Comparison of ENCODE assay signal across 9 cellular contexts in the genomic region with DNA sequence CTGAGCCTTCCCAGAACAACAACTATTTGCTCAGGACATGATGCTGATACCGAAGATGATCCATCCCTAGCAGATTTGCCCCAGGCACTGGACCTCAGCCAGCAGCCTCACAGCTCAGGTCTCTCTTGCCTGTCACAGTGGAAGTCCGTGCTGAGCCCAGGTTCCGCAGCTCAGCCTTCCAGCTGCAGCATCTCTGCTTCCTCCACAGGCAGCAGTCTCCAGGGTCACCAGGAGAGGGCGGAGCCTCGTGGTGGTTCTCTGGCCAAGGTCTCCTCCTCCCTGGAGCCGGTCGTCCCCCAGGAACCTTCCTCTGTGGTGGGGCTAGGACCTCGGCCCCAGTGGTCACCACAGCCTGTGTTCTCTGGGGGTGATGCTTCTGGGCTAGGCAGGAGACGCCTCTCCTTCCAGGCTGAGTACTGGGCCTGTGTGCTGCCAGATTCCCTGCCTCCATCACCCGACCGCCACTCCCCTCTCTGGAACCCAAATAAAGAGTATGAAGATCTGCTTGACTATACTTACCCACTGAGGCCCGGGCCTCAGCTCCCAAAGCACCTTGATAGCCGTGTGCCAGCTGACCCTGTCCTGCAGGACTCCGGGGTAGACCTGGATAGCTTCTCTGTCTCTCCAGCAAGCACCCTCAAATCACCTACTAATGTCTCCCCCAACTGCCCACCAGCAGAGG. TPM values are rescaled to one million over a fixed set of nuclear protein-coding genes. Genes with fewer than 3 reads are reported as not detected.
DNase-seq lines count a peak whose midpoint lies in the region; ATAC-seq and TF ChIP-seq lines count a peak whose summit lies in the region.
"Had no signal": no experiment of that assay in that cellular context is flagged by ENCODE, and none has a peak within 500 bp of the region (broad histone marks: within the 10 kb centered on the region; RNA-seq: fewer than 3 reads in every experiment).

No MANE protein-coding gene starts in this region.

- WGBS in IMR-90 (ENCODE audit: extremely low coverage in 2 of 2, insufficient read length in 1 of 2), 2 experiments: 81% methylated on average over 4 of the region's 14 CpGs; no CpG with 5 or more reads in 1 of the 2 experiments

- no peak overlapping the region for H2BK15ac ChIP-seq in IMR-90 (ENCODE audit: low read depth, low read length)

- H4K91ac ChIP-seq in IMR-90 (ENCODE audit: insufficient read depth, low read depth, low read length): no peak overlapping the region

- no peak overlapping the region for H4K8ac ChIP-seq in IMR-90 (ENCODE audit: low read depth in 2 of 2, low read length in 2 of 2)

- H3K23ac ChIP-seq in IMR-90 (ENCODE audit: low read depth, low read length): no peak overlapping the region

- peaks cover 63% of the 10 kb centered on the region for H3K36me3 Mint-ChIP-seq in CD8-positive, alpha-beta T cell
- H3K36me3 Mint-ChIP-seq in naive thymus-derived CD8-positive, alpha-beta T cell: peaks cover 0 to 63% (median 0%) of the 10 kb centered on the region in 3 donors

- no peak overlapping the region for H3K4me3 Mint-ChIP-seq in CD8-positive, alpha-beta T cell
- no peak overlapping the region for H3K4me3 Mint-ChIP-seq in naive thymus-derived CD8-positive, alpha-beta T cell

- H3K9me3 Mint-ChIP-seq in CD8-positive, alpha-beta T cell: no peaks in the 10 kb centered on the region
- no peaks in the 10 kb centered on the region for H3K9me3 Mint-ChIP-seq in naive thymus-derived CD8-positive, alpha-beta T cell

- no peaks in the 10 kb centered on the region for H3K9me3 ChIP-seq in CD8-positive, alpha-beta T cell (ENCODE audit: low read length)
- H3K9me3 ChIP-seq in IMR-90 (ENCODE audit: control insufficient read depth, insufficient read depth, low read length): no peaks in the 10 kb centered on the region
- no peaks in the 10 kb centered on the region for H3K9me3 ChIP-seq in muscle layer of duodenum (ENCODE audit: control insufficient read depth in 1 of 2, low read length in 2 of 2)

- H3K27me3 ChIP-seq in CD8-positive, alpha-beta T cell (ENCODE audit: insufficient read depth, low read length): no peaks in the 10 kb centered on the region
- H3K27me3 ChIP-seq in IMR-90 (ENCODE audit: control insufficient read depth, insufficient read depth, low read length) (no peaks in the 10 kb centered on the region), brain microvascular endothelial cell (replicated peaks) (no peaks in the 10 kb centered on the region), muscle layer of duodenum (ENCODE audit: low read depth, low read length) (no peaks in the 10 kb centered on the region)

- H2BK20ac ChIP-seq in IMR-90 (ENCODE audit: low read depth, low read length): no peak overlapping the region

- dilution Hi-C loops in IMR-90 (cut with HindIII; ENCODE audit: low sequenced_read_pairs, unreplicated experiment): no loop called here

- in situ Hi-C loops in IMR-90 (cut with MboI; ENCODE audit: low sequenced_read_pairs) (loop anchor here (25.0 kb wide), 1 partner anchor 491 kb away; no protein-coding TSS in a partner anchor), brain microvascular endothelial cell (cut with HindIII; ENCODE audit: low pct_ligation_motif_present, low sequenced_read_pairs) (no loop called here)

- TF ChIP-seq RAD21 in IMR-90 (IDR thresholded peaks at IDR 0.05; ENCODE audit: low read length): peak; percentile 14; the same call in 1 of the 2 replicates

- no peak overlapping the region for H3K14ac ChIP-seq in IMR-90 (replicated peaks; ENCODE audit: low read depth, low read length)

- TF ChIP-seq POLR2A in IMR-90 (IDR thresholded peaks at IDR 0.05; ENCODE audit: low read depth, low read length): no peak

- no peak overlapping the region for H3K4ac ChIP-seq in IMR-90 (ENCODE audit: low read depth, low read length)

- H3K27me3 Mint-ChIP-seq in CD8-positive, alpha-beta T cell (ENCODE audit: low read depth): no peaks in the 10 kb centered on the region
- no peaks in the 10 kb centered on the region for H3K27me3 Mint-ChIP-seq in naive thymus-derived CD8-positive, alpha-beta T cell

- CTCF ChIA-PET in CD8-positive, alpha-beta T cell (lab: Charles Lee): interaction anchor here (1.1 kb wide), 1 partner anchor 8 kb away, joined by 3 read pairs; no protein-coding TSS in a partner anchor
- CTCF ChIA-PET in IMR-90 (lab: Yijun Ruan, JAX): interaction anchor here (1.8 kb wide), 1 partner anchor 115 kb away, joined by 6 read pairs; no protein-coding TSS in a partner anchor

- H4K20me1 ChIP-seq in IMR-90 (ENCODE audit: insufficient read depth, low read length): peaks cover 36% of the 10 kb centered on the region

- H2AK5ac ChIP-seq in IMR-90 (ENCODE audit: low read depth, low read length): 0 out of 2 replicates have a peak overlapping the region, but pooled peaks have one; percentile 27

- H3K27ac ChIP-seq in CD8-positive, alpha-beta T cell (ENCODE audit: low read depth, low read length): no peak overlapping the region
- no peak overlapping the region; the same call in 1 of the 2 replicates for H3K27ac ChIP-seq in IMR-90 (ENCODE audit: insufficient read depth, low read length)
- no peak overlapping the region for H3K27ac ChIP-seq in brain microvascular endothelial cell
- H3K27ac ChIP-seq in muscle layer of duodenum (ENCODE audit: low read length): peak overlapping the region; percentile 85

- ATAC-seq in CD8-positive, alpha-beta T cell: no peak
- ATAC-seq in IMR-90 (ENCODE audit: low read depth) (no peak), GM19035 (IDR thresholded peaks at IDR 0.05; ENCODE audit: unreplicated experiment) (no peak), GM21619 (IDR thresholded peaks at IDR 0.05; ENCODE audit: unreplicated experiment) (no peak)
- ATAC-seq in naive thymus-derived CD8-positive, alpha-beta T cell: no peak

- H3K4me2 ChIP-seq in IMR-90 (ENCODE audit: low read depth, low read length): no peak overlapping the region

- H3K4me1 ChIP-seq in CD8-positive, alpha-beta T cell (ENCODE audit: insufficient read depth, low read length): peaks cover 16% of the 10 kb centered on the region
- peaks cover 32% of the 10 kb centered on the region for H3K4me1 ChIP-seq in IMR-90 (ENCODE audit: control insufficient read depth, insufficient read depth, low read length)
- peaks cover 24 to 47% of the 10 kb centered on the region in 2 donors for H3K4me1 ChIP-seq in muscle layer of duodenum (ENCODE audit: control insufficient read depth in 1 of 2, insufficient read depth in 2 of 2, low read length in 2 of 2)

- no peak overlapping the region for H2AFZ ChIP-seq in IMR-90 (replicated peaks; ENCODE audit: low read length, poor library complexity)

- no peak overlapping the region for H3K18ac ChIP-seq in IMR-90 (ENCODE audit: low read depth, low read length)

- no peak for TF ChIP-seq CTCF in CD8-positive, alpha-beta T cell (IDR thresholded peaks at IDR 0.05)
- TF ChIP-seq CTCF in IMR-90 (conservative IDR thresholded peaks at IDR 0.05; ENCODE audit: low read depth, low read length) (peak; percentile 19; the same call in 1 of the 2 replicates), brain microvascular endothelial cell (IDR thresholded peaks at IDR 0.05; ENCODE audit: low read depth, low read length, missing control alignments) (peak; percentile 60)

- no peak overlapping the region for H2BK120ac ChIP-seq in IMR-90 (ENCODE audit: low read depth, low read length)

- no TSS peak for BruUV-seq in IMR-90 (replicated peaks; lab: Mats Ljungman, UMichigan)

- H3K36me3 ChIP-seq in CD8-positive, alpha-beta T cell (ENCODE audit: insufficient read depth, low read length): peaks cover 30% of the 10 kb centered on the region
- H3K36me3 ChIP-seq in IMR-90 (ENCODE audit: control insufficient read depth, insufficient read depth, low read length) (peaks cover 42% of the 10 kb centered on the region), brain microvascular endothelial cell (replicated peaks) (peaks cover 34% of the 10 kb centered on the region), muscle layer of duodenum (ENCODE audit: control insufficient read depth in 1 of 2, insufficient read depth in 2 of 2, low read length in 2 of 2) (peaks cover 34 to 40% of the 10 kb centered on the region in 2 donors)

- H3K4me1 Mint-ChIP-seq in CD8-positive, alpha-beta T cell (ENCODE audit: low read depth): peaks cover 20% of the 10 kb centered on the region
- peaks cover 21 to 30% (median 24%) of the 10 kb centered on the region in 4 donors for H3K4me1 Mint-ChIP-seq in naive thymus-derived CD8-positive, alpha-beta T cell

- H3K9me1 ChIP-seq in IMR-90 (ENCODE audit: insufficient read depth, low read length): peaks cover 38% of the 10 kb centered on the region

- peaks cover 26 to 84% of the 10 kb centered on the region in 2 experiments for H3K79me1 ChIP-seq in IMR-90 (ENCODE audit: low read depth in 1 of 2, low read length in 2 of 2)

- H3K9ac ChIP-seq in IMR-90 (ENCODE audit: low read depth, low read length): no peak overlapping the region; the same call in 1 of the 2 replicates

- H2BK5ac ChIP-seq in IMR-90 (ENCODE audit: low read depth, low read length, poor library complexity, severe bottlenecking): no peak overlapping the region

- peak overlapping the region; percentile 45 for H3K27ac Mint-ChIP-seq in CD8-positive, alpha-beta T cell
- H3K27ac Mint-ChIP-seq in naive thymus-derived CD8-positive, alpha-beta T cell: peak overlapping the region in 4 of 10 donors; percentile 35 to 72 (median 50)

- no peak overlapping the region for H3K4me3 ChIP-seq in CD8-positive, alpha-beta T cell (ENCODE audit: low read depth, low read length)
- H3K4me3 ChIP-seq in IMR-90 (ENCODE audit: insufficient read depth, low read depth, low read length) (no peak overlapping the region), brain microvascular endothelial cell (ENCODE audit: low read depth, low read length) (no peak overlapping the region), muscle layer of duodenum (ENCODE audit: low read depth in 1 of 2, low read length in 2 of 2) (no peak overlapping the region)

- no peak overlapping the region for H2AK9ac ChIP-seq in IMR-90 (replicated peaks; ENCODE audit: low read depth, low read length, poor library complexity)

- DNase-seq in CD8-positive, alpha-beta T cell: no peak
- DNase-seq in IMR-90 (no peak), brain microvascular endothelial cell (peak; percentile 16), middle frontal gyrus (ENCODE audit: extremely low spot score, low spot score) (no peak)
- no peak for DNase-seq in naive thymus-derived CD8-positive, alpha-beta T cell
- DNase-seq: small intestine had no signal

- no peak overlapping the region for H4K5ac ChIP-seq in IMR-90 (ENCODE audit: low read depth, low read length)

- no peak overlapping the region for H3K56ac ChIP-seq in IMR-90 (ENCODE audit: extremely low read depth, insufficient read depth, low read length)

- intact Hi-C loops in CD8-positive, alpha-beta T cell (cut with DNase I, micrococcal nuclease): no loop called here
- intact Hi-C loops in IMR-90 (cut with micrococcal nuclease): no loop called here

- POLR2A ChIA-PET in CD8-positive, alpha-beta T cell (lab: Charles Lee): interaction anchor here (0.6 kb wide), 1 partner anchor 18 kb away, joined by 5 read pairs; no protein-coding TSS in a partner anchor
- POLR2A ChIA-PET in IMR-90 (lab: Charles Lee; ENCODE audit: unreplicated experiment): no interaction called here
- POLR2A ChIA-PET in naive thymus-derived CD8-positive, alpha-beta T cell (lab: Charles Lee): interaction anchor here (0.5 kb wide), 1 partner anchor 476 kb away, joined by 3 read pairs; no protein-coding TSS in a partner anchor

RNA-seq across cellular contexts. Expression of a gene that starts 15.4 kb away (rescaled TPM):
- 10 to 100 TPM; 19.9 to 20.5 TPM for total RNA-seq in CD8-positive, alpha-beta T cell
- 5.3 and 5.6 TPM in 2 replicates for total RNA-seq in IMR-90 (2012; rRNA removed)
- 5.5 TPM in 2 replicates for polyA plus RNA-seq in IMR-90 (2012; rRNA removed)
- polyA plus RNA-seq in IMR-90 (2012; cell fraction: cytosol; rRNA removed): 3.8 and 5.6 TPM in 2 replicates
- 8.2 and 8.7 TPM in 2 replicates for polyA plus RNA-seq in IMR-90 (2012; cell fraction: nucleus; rRNA removed; ENCODE audit: low replicate concordance)
- 10 to 100 TPM; 53.3 to 61.7 TPM for total RNA-seq in naive thymus-derived CD8-positive, alpha-beta T cell
- polyA plus RNA-seq in naive thymus-derived CD8-positive, alpha-beta T cell: 10 to 100 TPM; 26.6 to 39.1 (median 34.7) TPM

RNA-seq across cellular contexts. Expression of a gene that starts 58.3 kb away (rescaled TPM):
- total RNA-seq in CD8-positive, alpha-beta T cell: 100 to 1,000 TPM; 101 to 103 TPM
- 114 and 127 TPM in 2 replicates for total RNA-seq in IMR-90 (2012; rRNA removed)
- polyA plus RNA-seq in IMR-90 (2012; rRNA removed): 152 and 169 TPM in 2 replicates
- 44.4 and 46.8 TPM in 2 replicates for polyA plus RNA-seq in IMR-90 (2012; cell fraction: cytosol; rRNA removed)
- polyA plus RNA-seq in IMR-90 (2012; cell fraction: nucleus; rRNA removed; ENCODE audit: low replicate concordance): 10.2 and 75.1 TPM in 2 replicates
- 10 to 100 TPM; 51.4 to 51.8 TPM for total RNA-seq in naive thymus-derived CD8-positive, alpha-beta T cell
- polyA plus RNA-seq in naive thymus-derived CD8-positive, alpha-beta T cell: 10 to 100 TPM; 38.8 to 45.4 (median 41.7) TPM
